ENCODE assay signal across 23 cellular contexts in genomic region chr11:76713499-76713898, GRCh38. TPM values are rescaled to one million over a fixed set of nuclear protein-coding genes. Genes with fewer than 3 reads are reported as not detected.
DNase-seq lines count a peak whose midpoint lies in the region; ATAC-seq, FAIRE-seq and TF ChIP-seq lines count a peak whose summit lies in the region.
"Had no signal": no experiment of that assay in that cellular context is flagged by ENCODE, and none has a peak within 500 bp of the region (broad histone marks: within the 10 kb centered on the region; RNA-seq: fewer than 3 reads in every experiment).

No MANE protein-coding gene starts in this region.

- H3K9me1 ChIP-seq in K562 (ENCODE audit: control insufficient read depth, insufficient read depth, low read length), result no peaks in the 10 kb centered on the region

- H3K4me1 ChIP-seq in HEK293 (ENCODE audit: control insufficient read depth, insufficient read depth, low read length) (no peaks in the 10 kb centered on the region), K562 (replicated peaks in 1 of 2; ENCODE audit: control insufficient read depth in 2 of 2, insufficient read depth in 2 of 2, low read length in 2 of 2) (peaks cover 0 to 13% of the 10 kb centered on the region in 2 experiments; a peak in 2 of 5 replicates), kidney (ENCODE audit: control insufficient read depth in 1 of 2, insufficient read depth in 1 of 2, low read depth in 1 of 2, low read length in 2 of 2) (no peaks in the 10 kb centered on the region)
- H3K4me1 ChIP-seq: BE2C, BLaER1 had no signal

- in situ Hi-C loops in K562 (cut with MboI), result no loop called here

- no TSS peak for BruUV-seq in K562 (replicated peaks; lab: Mats Ljungman, UMichigan)

- WGBS in K562 (ENCODE audit: insufficient coverage, low coverage, missing lambda C conversion rate), result no CpG with 5 or more reads among the region's 2 CpGs

- FAIRE-seq in K562 (lab: Jason Lieb, UNC) (no peak), kidney (lab: Jason Lieb, UNC) (no peak), urothelium cell line (lab: Jason Lieb, UNC) (no peak), D721Med (lab: Jason Lieb, UNC) (no peak)
- FAIRE-seq: A204.1, G401.6, GM12891, GM19239 had no signal

- no peak for TF ChIP-seq EP300 in K562 (IDR thresholded peaks at IDR 0.05; ENCODE audit: low read length)

- H2AFZ ChIP-seq in K562 (ENCODE audit: low read depth, low read length), result no peak overlapping the region

- no peaks in the 10 kb centered on the region for H4K20me1 ChIP-seq in K562 (replicated peaks; ENCODE audit: control insufficient read depth, insufficient read depth, low read length)
- H4K20me1 ChIP-seq: BLaER1 had no signal

- TF ChIP-seq CTCF in HEK293 (tag by site-specific recombination; IDR thresholded peaks at IDR 0.05) (no peak), K562 (IDR thresholded peaks at IDR 0.05 in 2 of 3, conservative IDR thresholded peaks at IDR 0.05 in 1 of 3; ENCODE audit: insufficient read depth in 2 of 3, low read depth in 1 of 3, low read length in 3 of 3) (no peak), kidney (IDR thresholded peaks at IDR 0.05; ENCODE audit: borderline replicate concordance, extremely low read depth, insufficient read depth) (no peak), D721Med (IDR thresholded peaks at IDR 0.05; ENCODE audit: insufficient read depth, missing control alignments) (no peak)

- no peak for TF ChIP-seq POLR2A in K562 (conservative IDR thresholded peaks at IDR 0.05)

- POLR2A ChIA-PET in HEK293 (lab: Yijun Ruan, JAX), result interaction anchor here (0.7 kb wide), 1 partner anchor 85 kb away, joined by 3 read pairs; no protein-coding TSS in a partner anchor
- POLR2A ChIA-PET in K562 (lab: Yijun Ruan, JAX), result no interaction called here

- H3K36me3 ChIP-seq in HEK293 (ENCODE audit: control insufficient read depth in 2 of 2, insufficient read depth in 1 of 2, low read length in 2 of 2), result no peaks in the 10 kb centered on the region
- no peaks in the 10 kb centered on the region for H3K36me3 ChIP-seq in K562 (ENCODE audit: control insufficient read depth, insufficient read depth, low read length)
- no peaks in the 10 kb centered on the region for H3K36me3 ChIP-seq in kidney (ENCODE audit: control insufficient read depth in 1 of 2, insufficient read depth in 2 of 2, low read length in 2 of 2)
- H3K36me3 ChIP-seq: BE2C, BLaER1 had no signal

- no peaks in the 10 kb centered on the region for H3K27me3 ChIP-seq in K562 (ENCODE audit: control insufficient read depth in 2 of 2, insufficient read depth in 2 of 2, low read length in 2 of 2)
- H3K27me3 ChIP-seq: BE2C, BLaER1 had no signal

- no peak for ATAC-seq in K562

- DNase-seq in K562 (ENCODE audit: extremely low read depth in 1 of 4, low spot score in 3 of 4), result no peak
- peak; percentile 24 for DNase-seq in kidney
- DNase-seq in T-helper 1 cell, result no peak
- no peak for DNase-seq in urothelium cell line (ENCODE audit: low spot score)
- no peak for DNase-seq in D721Med (ENCODE audit: insufficient read length, low spot score)
- DNase-seq: 8988T; ACHN; BE2C; C1 segment of cervical spinal cord; CD4-positive, alpha-beta memory T cell; CD4-positive, CD25-positive, alpha-beta regulatory T cell; CD8-positive, alpha-beta memory T cell; COR-L47; DMS79 treated with DMSO at 0.1 percent for 48 hours; GF-D8 had no signal

- H3K4me3 ChIP-seq in HEK293 (ENCODE audit: low read depth, low read length) (no peak overlapping the region), K562 (no peak overlapping the region), kidney (ENCODE audit: low read length in 2 of 2) (no peak overlapping the region)
- H3K4me3 ChIP-seq: BLaER1 had no signal

- no peaks in the 10 kb centered on the region for H3K79me2 ChIP-seq in K562 (ENCODE audit: control insufficient read depth, insufficient read depth, low read length)

- H3K9me3 ChIP-seq in HEK293 (ENCODE audit: control insufficient read depth, insufficient read depth, low read depth, low read length) (no peaks in the 10 kb centered on the region), K562 (replicated peaks; ENCODE audit: control insufficient read depth, insufficient read depth, low read depth, low read length) (no peaks in the 10 kb centered on the region), kidney (ENCODE audit: control insufficient read depth in 1 of 2, low read length in 2 of 2) (no peaks in the 10 kb centered on the region)
- H3K9me3 ChIP-seq: BE2C, BLaER1 had no signal

- CTCF ChIA-PET in HEK293 (lab: Yijun Ruan, JAX) (interaction anchor here (0.7 to 0.8 kb wide), 2 partner anchors 23 to 395 kb away, joined by 3 to 4 read pairs; no protein-coding TSS in a partner anchor), K562 (lab: Yijun Ruan, JAX; ENCODE audit: low intra/inter-chr PET ratio) (no interaction called here)

- H3K27ac ChIP-seq in HEK293 (ENCODE audit: extremely low read depth, low read depth, low read length) (no peak overlapping the region), K562 (ENCODE audit: extremely low read depth, low read depth, low read length) (no peak overlapping the region), kidney (ENCODE audit: low read depth in 2 of 2, low read length in 2 of 2) (no peak overlapping the region)
- H3K27ac ChIP-seq: BLaER1 had no signal

- intact Hi-C loops in K562 (cut with micrococcal nuclease) (no loop called here), kidney (cut with DNase I) (no loop called here)

- TF ChIP-seq RAD21 in K562 (CRISPR knock-in tag; conservative IDR thresholded peaks at IDR 0.05 in 1 of 2, IDR thresholded peaks at IDR 0.05 in 1 of 2), result no peak

- no peak overlapping the region for H3K4me2 ChIP-seq in K562 (ENCODE audit: insufficient read depth, low read length)
- H3K4me2 ChIP-seq: BLaER1 had no signal

- H3K9ac ChIP-seq in K562 (ENCODE audit: insufficient read depth in 1 of 2, low read depth in 2 of 2, low read length in 2 of 2) (no peak overlapping the region), kidney (ENCODE audit: low read length in 2 of 2) (no peak overlapping the region)
- H3K9ac ChIP-seq: BLaER1 had no signal

TF ChIP-seq in HEK293, 187 proteins besides CTCF, POLR2A, EP300 and RAD21 (continues in another document):
- no peak for TF ChIP-seq KLF16 (tag by site-specific recombination; IDR thresholded peaks at IDR 0.05)
- TF ChIP-seq ZFHX2 (tag by site-specific recombination; conservative IDR thresholded peaks at IDR 0.05), result peak; percentile 98
- peak; percentile 99 for TF ChIP-seq EGR2 (tag by site-specific recombination; IDR thresholded peaks at IDR 0.05; ENCODE audit: low read depth)

TF ChIP-seq in K562, 482 proteins besides CTCF, POLR2A, EP300 and RAD21:
- TF ChIP-seq SOX6 (IDR thresholded peaks at IDR 0.05) (no peak), ZBTB1 (CRISPR knock-in tag; IDR thresholded peaks at IDR 0.05; ENCODE audit: borderline replicate concordance, low read depth) (no peak), EGR1 (conservative IDR thresholded peaks at IDR 0.05) (peak; percentile 59), CHD2 (IDR thresholded peaks at IDR 0.05; ENCODE audit: low read depth, low read length) (no peak), EWSR1 (IDR thresholded peaks at IDR 0.05; ENCODE audit: borderline replicate concordance, low read depth, partially characterized antibody) (no peak), CBX5 (IDR thresholded peaks at IDR 0.05; ENCODE audit: borderline replicate concordance, low read depth) (no peak), ZNF133 (CRISPR knock-in tag; IDR thresholded peaks at IDR 0.05) (no peak)

RNA-seq across cellular contexts. Expression of gene LRRC32, which starts 43.0 kb away (rescaled TPM):
- total RNA-seq in K562 (2011; cell fraction: chromatin; rRNA removed; ENCODE audit: low replicate concordance), result 0.21 and 0.65 TPM in 2 replicates
- total RNA-seq in K562 (2011; cell fraction: nucleolus; rRNA removed), result 0.79 and 1.3 TPM in 2 replicates
- total RNA-seq in K562 (2011; cell fraction: nucleoplasm; rRNA removed), result 0.76 and 0.81 TPM in 2 replicates
- 0.16 and 0.50 TPM in 2 replicates for total RNA-seq in K562 (2014; rRNA removed)
- 0.16 TPM in 1 of 2 replicates, not detected in the other for total RNA-seq in K562 (2014; rRNA removed; fragmentation: Illumina TruSeq; extraction: Trizol)
- not detected in 2 replicates for total RNA-seq in K562 (2015; rRNA removed; fragmentation: Illumina TruSeq; extraction: Trizol)
- 0.20 and 0.31 TPM in 2 replicates for total RNA-seq in K562 (2021)
- polyA plus RNA-seq in K562 (2011; rRNA removed), result 0.10 and 0.47 TPM in 2 replicates
- polyA plus RNA-seq in K562 (2011; cell fraction: cytosol; rRNA removed), result 0.44 and 0.48 TPM in 2 replicates
- 0.41 and 0.63 TPM in 2 replicates for polyA plus RNA-seq in K562 (2011; cell fraction: nucleus; rRNA removed)
- polyA plus RNA-seq in K562 (2012), result 0.12 and 0.65 TPM in 2 replicates
- polyA plus RNA-seq in K562 (2014; fragmentation: Illumina TruSeq; extraction: Trizol), result 0.18 and 0.44 TPM in 2 replicates
- not detected for polyA plus RNA-seq in K562 (2014; fragmentation: Nextera tagmentation; extraction: Ambion mirVana)
- 0.08 TPM in 1 of 2 replicates, not detected in the other for polyA plus RNA-seq in K562 (2014; rRNA removed)
- 0.53 and 0.57 TPM in 2 replicates for polyA minus RNA-seq in K562 (2011; rRNA and poly(A)+ RNA removed)
- polyA minus RNA-seq in K562 (2011; cell fraction: cytosol; rRNA and poly(A)+ RNA removed), result 0.55 and 0.67 TPM in 2 replicates
- polyA minus RNA-seq in K562 (2011; cell fraction: nucleus; rRNA and poly(A)+ RNA removed), result 0.13 and 0.56 TPM in 2 replicates
- 136 TPM for total RNA-seq in kidney
- 105 TPM for polyA plus RNA-seq in kidney (ENCODE audit: insufficient read depth, low read depth, low replicate concordance)
- total RNA-seq: A673 had no signal
- polyA plus RNA-seq: CD14-positive monocyte had no signal

Comparison
In these comparisons a context has a peak if more than half of its experiments do, and no peak if none do; other contexts are left out.
1. RNA of gene LRRC32, which starts 43.0 kb away (total RNA-seq): 136 TPM in kidney (single experiment); 0.16 to 1.3 TPM in K562; every median in the first group is over 10 times any median in the second.